ENCODE assay signal across 27 cellular contexts in the genomic region with DNA sequence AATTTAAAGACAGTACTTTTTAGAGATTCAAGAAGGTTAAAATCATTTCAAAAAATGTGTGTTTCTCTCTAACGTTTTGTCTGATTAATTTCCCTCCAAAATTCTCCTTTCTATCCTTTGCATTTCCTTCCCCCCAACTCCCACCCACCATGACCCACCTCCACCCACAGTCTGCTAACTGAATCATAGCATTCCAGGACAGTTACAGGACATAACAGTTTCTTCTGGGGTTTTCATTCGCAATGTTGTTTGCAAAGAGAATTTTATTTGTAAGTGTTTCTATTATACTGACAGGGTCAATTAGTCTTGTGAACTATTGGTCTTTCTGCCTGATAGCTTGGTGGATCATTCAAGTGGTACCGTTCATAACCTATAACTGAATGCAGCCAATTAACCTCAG. TPM values are rescaled to one million over a fixed set of nuclear protein-coding genes. Genes with fewer than 3 reads are reported as not detected.
DNase-seq lines count a peak whose midpoint lies in the region; ATAC-seq, FAIRE-seq and TF ChIP-seq lines count a peak whose summit lies in the region.
"Had no signal": no experiment of that assay in that cellular context is flagged by ENCODE, and none has a peak within 500 bp of the region (broad histone marks: within the 10 kb centered on the region; RNA-seq: fewer than 3 reads in every experiment).

No MANE protein-coding gene starts in this region.

- H3K27ac ChIP-seq in Karpas-422 (ENCODE audit: low read length) (peak overlapping the region; percentile 53; the same call in 1 of the 2 replicates), GM23338 (ENCODE audit: low read depth) (no peak overlapping the region)
- H3K27ac ChIP-seq: esophagus muscularis mucosa had no signal

- DNase-seq in Daoy (ENCODE audit: low read depth) = peak; percentile 32
- no peak for DNase-seq in Karpas-422
- DNase-seq in bronchial epithelial cell (ENCODE audit: low read depth) = peak; percentile 23
- peak; percentile 67 for DNase-seq in renal cortical epithelial cell (ENCODE audit: low read depth)
- no peak for DNase-seq in NCI-H1092 (lab: John Stamatoyannopoulos, UW)
- no peak for DNase-seq in GM23338 (ENCODE audit: low spot score)
- DNase-seq: activated CD4-positive, alpha-beta T cell treated with anti-CD3 and anti-CD28 coated beads for 48 hours; activated naive CD4-positive, alpha-beta T cell treated with anti-CD3 and anti-CD28 coated beads, Interleukin-2, amount 50 U/mL, for 16 hours; activated T-cell treated with anti-CD3 and anti-CD28 coated beads, Interleukin-2, amount 50 U/mL, for 72 hours; aorta; CD4-positive, CD25-positive, alpha-beta regulatory T cell; effector CD8-positive, alpha-beta T cell; H7; KBM-7; left colon; mesendoderm; naive thymus-derived CD4-positive, alpha-beta T cell; NCI-H1930; NCI-H345; occipital lobe; PC-3; SHP77 treated with DMSO at 0.1 percent for 48 hours; T-helper 1 cell had no signal

- H3K9me2 ChIP-seq in Karpas-422 (replicated peaks; ENCODE audit: insufficient read depth, low read length) = no peaks in the 10 kb centered on the region
- no peaks in the 10 kb centered on the region for H3K9me2 ChIP-seq in GM23338 (ENCODE audit: insufficient read depth)

- no peaks in the 10 kb centered on the region for H3K27me3 Mint-ChIP-seq in GM23338 (ENCODE audit: insufficient read depth, low read depth, poor library complexity)
- H3K27me3 Mint-ChIP-seq: CD4-positive, CD25-positive, alpha-beta regulatory T cell; naive thymus-derived CD4-positive, alpha-beta T cell; type B pancreatic cell had no signal

- no peak overlapping the region; the same call in 1 of the 2 replicates for H3K27ac Mint-ChIP-seq in GM23338
- H3K27ac Mint-ChIP-seq: activated T-cell treated with anti-CD3 and anti-CD28 coated beads, Interleukin-2, amount 50 U/mL, for 72 hours; CD4-positive, CD25-positive, alpha-beta regulatory T cell; naive thymus-derived CD4-positive, alpha-beta T cell; type B pancreatic cell had no signal

- H3K9me3 ChIP-seq in Karpas-422 (ENCODE audit: low read length) = no peaks in the 10 kb centered on the region
- H3K9me3 ChIP-seq: esophagus muscularis mucosa had no signal

- H3K79me2 ChIP-seq in Karpas-422 (ENCODE audit: low read length) = peaks cover 80% of the 10 kb centered on the region
- H3K79me2 ChIP-seq in GM23338 (replicated peaks; ENCODE audit: insufficient read depth) = peaks cover 6% of the 10 kb centered on the region

- TF ChIP-seq CTCF in bronchial epithelial cell (IDR thresholded peaks at IDR 0.05; ENCODE audit: insufficient read depth, low read length, severe bottlenecking) (no peak), GM23338 (conservative IDR thresholded peaks at IDR 0.05; ENCODE audit: low read depth in 2 of 2) (no peak)

- H3K4me1 ChIP-seq in Karpas-422 (ENCODE audit: low read length) (peaks cover 49% of the 10 kb centered on the region), GM23338 (ENCODE audit: insufficient read depth) (no peaks in the 10 kb centered on the region)

- no peaks in the 10 kb centered on the region; the same call in 2 of the 3 replicates for H3K36me3 Mint-ChIP-seq in GM23338 (ENCODE audit: low read depth)

- H4K20me1 ChIP-seq in Karpas-422 (ENCODE audit: insufficient read depth, low read depth, low read length) (no peaks in the 10 kb centered on the region), GM23338 (replicated peaks; ENCODE audit: insufficient read depth) (no peaks in the 10 kb centered on the region)

- H3K4me1 Mint-ChIP-seq in GM23338 = no peaks in the 10 kb centered on the region; the same call in 2 of the 3 replicates

- no peak for FAIRE-seq in bronchial epithelial cell (lab: Jason Lieb, UNC)
- FAIRE-seq: GM18507 had no signal

- no peak overlapping the region for H3K4me3 Mint-ChIP-seq in GM23338
- H3K4me3 Mint-ChIP-seq: activated T-cell treated with anti-CD3 and anti-CD28 coated beads, Interleukin-2, amount 50 U/mL, for 72 hours; CD4-positive, CD25-positive, alpha-beta regulatory T cell; naive thymus-derived CD4-positive, alpha-beta T cell; type B pancreatic cell had no signal

- ATAC-seq in GM21526 (IDR thresholded peaks at IDR 0.05; ENCODE audit: low FRiP score, unreplicated experiment) (no peak), GM23338 (no peak)
- ATAC-seq: activated T-cell treated with anti-CD3 and anti-CD28 coated beads, Interleukin-2, amount 50 U/mL, for 72 hours; left colon; naive thymus-derived CD4-positive, alpha-beta T cell; PC-3 had no signal

- H3K27me3 ChIP-seq in Karpas-422 (ENCODE audit: low read length) (no peaks in the 10 kb centered on the region), bronchial epithelial cell (ENCODE audit: control insufficient read depth, insufficient read depth, low read length) (no peaks in the 10 kb centered on the region), GM23338 (ENCODE audit: insufficient read depth) (no peaks in the 10 kb centered on the region)
- H3K27me3 ChIP-seq: esophagus muscularis mucosa had no signal

- H3K9ac ChIP-seq in Karpas-422 (ENCODE audit: low read length) = no peak overlapping the region

- H3F3A ChIP-seq in GM23338 (replicated peaks; ENCODE audit: low read depth) = no peaks in the 10 kb centered on the region

- H3K36me3 ChIP-seq in Karpas-422 (ENCODE audit: insufficient read depth, low read length) (no peaks in the 10 kb centered on the region), bronchial epithelial cell (ENCODE audit: control insufficient read depth, insufficient read depth, low read length) (no peaks in the 10 kb centered on the region), GM23338 (ENCODE audit: insufficient read depth) (no peaks in the 10 kb centered on the region)
- H3K36me3 ChIP-seq: esophagus muscularis mucosa had no signal

- H3K4me3 ChIP-seq in Karpas-422 (ENCODE audit: low read length) (no peak overlapping the region), bronchial epithelial cell (ENCODE audit: low read depth, low read length) (no peak overlapping the region), GM23338 (no peak overlapping the region)
- H3K4me3 ChIP-seq: esophagus muscularis mucosa had no signal

- H3K9me3 Mint-ChIP-seq in GM23338 = no peaks in the 10 kb centered on the region
- H3K9me3 Mint-ChIP-seq: activated T-cell treated with anti-CD3 and anti-CD28 coated beads, Interleukin-2, amount 50 U/mL, for 72 hours; naive thymus-derived CD4-positive, alpha-beta T cell; type B pancreatic cell had no signal

- no peak overlapping the region for H2AFZ ChIP-seq in Karpas-422 (ENCODE audit: low read length)
- no peak overlapping the region for H2AFZ ChIP-seq in GM23338

- peak overlapping the region; percentile 63 for H3K4me2 ChIP-seq in Karpas-422 (ENCODE audit: low read depth, low read length, poor library complexity, severe bottlenecking)
- no peak overlapping the region for H3K4me2 ChIP-seq in GM23338

TF ChIP-seq in GM23338, 12 proteins besides CTCF, POLR2A, EP300 and RAD21 (continues in another document):
- no peak for TF ChIP-seq ZNF114 (CRISPR knock-in tag; IDR thresholded peaks at IDR 0.05)
- TF ChIP-seq JUNB (IDR thresholded peaks at IDR 0.05; ENCODE audit: unreplicated experiment) = no peak
- TF ChIP-seq EZH2 (IDR thresholded peaks at IDR 0.05; ENCODE audit: low read depth, unreplicated experiment) = no peak
- TF ChIP-seq, protein P1, sequence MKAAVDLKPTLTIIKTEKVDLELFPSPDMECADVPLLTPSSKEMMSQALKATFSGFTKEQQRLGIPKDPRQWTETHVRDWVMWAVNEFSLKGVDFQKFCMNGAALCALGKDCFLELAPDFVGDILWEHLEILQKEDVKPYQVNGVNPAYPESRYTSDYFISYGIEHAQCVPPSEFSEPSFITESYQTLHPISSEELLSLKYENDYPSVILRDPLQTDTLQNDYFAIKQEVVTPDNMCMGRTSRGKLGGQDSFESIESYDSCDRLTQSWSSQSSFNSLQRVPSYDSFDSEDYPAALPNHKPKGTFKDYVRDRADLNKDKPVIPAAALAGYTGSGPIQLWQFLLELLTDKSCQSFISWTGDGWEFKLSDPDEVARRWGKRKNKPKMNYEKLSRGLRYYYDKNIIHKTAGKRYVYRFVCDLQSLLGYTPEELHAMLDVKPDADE (IDR thresholded peaks at IDR 0.05) = no peak

RNA-seq across cellular contexts. Expression of a gene that starts 53.7 kb away (rescaled TPM):
- 22.2 and 25.9 TPM in 2 replicates for total RNA-seq in Daoy (2014; rRNA removed; shearing (Covaris generic))
- 62.7 and 75.3 TPM in 2 replicates for total RNA-seq in Karpas-422 (2014; rRNA removed; shearing (Covaris generic); ENCODE audit: low replicate concordance)
- total RNA-seq in bronchial epithelial cell (27.1 and 27.4 TPM in 2 replicates), renal cortical epithelial cell (32.5 and 37.0 TPM in 2 replicates)
- 27.5 and 34.4 TPM in 2 replicates for total RNA-seq in GM23338 (2014; rRNA removed; shearing (Covaris generic))
- 58.3 and 59.2 TPM in 2 replicates for polyA plus RNA-seq in GM23338 (2016; fragmentation: Nextera tagmentation; extraction: Ambion mirVana)

RNA-seq across cellular contexts. Expression of a gene that starts 53.8 kb away (rescaled TPM):
- total RNA-seq in Daoy (2014; rRNA removed; shearing (Covaris generic)) = 159 and 171 TPM in 2 replicates
- total RNA-seq in Karpas-422 (2014; rRNA removed; shearing (Covaris generic); ENCODE audit: low replicate concordance) = 117 and 237 TPM in 2 replicates
- 96.0 and 186 TPM in 2 replicates for total RNA-seq in bronchial epithelial cell
- 144 and 179 TPM in 2 replicates for total RNA-seq in renal cortical epithelial cell
- total RNA-seq in GM23338 (2014; rRNA removed; shearing (Covaris generic)) = 185 and 200 TPM in 2 replicates
- polyA plus RNA-seq in GM23338 (2016; fragmentation: Nextera tagmentation; extraction: Ambion mirVana) = 55.4 and 70.3 TPM in 2 replicates

Comparison
In these comparisons a context has a peak if more than half of its experiments do, and no peak if none do; other contexts are left out.
1. DNase-seq: peak in Daoy (single experiment), bronchial epithelial cell (single experiment) and renal cortical epithelial cell (single experiment); none in Karpas-422 (single experiment), NCI-H1092 (single experiment) and GM23338 (single experiment).